In the genomic region with DNA sequence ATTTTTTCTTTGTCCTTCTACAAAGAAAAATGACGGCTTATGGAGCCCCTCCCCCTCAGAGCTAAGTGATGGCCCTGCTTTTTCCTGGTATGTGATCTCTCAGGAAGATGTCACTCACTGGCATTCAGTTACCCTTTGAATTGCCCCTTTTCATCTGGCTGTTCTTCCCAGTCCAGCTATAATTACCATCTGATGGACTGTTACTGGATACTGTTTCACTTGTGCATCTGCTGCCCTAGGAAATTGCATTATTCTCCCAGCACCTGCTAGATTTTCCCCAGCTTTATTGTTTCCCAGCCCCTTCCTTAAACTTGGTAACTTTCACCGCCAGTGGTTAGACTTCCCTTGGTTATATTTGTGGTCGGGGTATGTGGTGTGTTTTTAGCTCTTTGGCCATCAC, we compare ENCODE assay signal across 19 cellular contexts.
A peak's percentile ranks its signal among the peaks of the same experiment; 100 is the strongest.
DNase-seq lines count a peak whose midpoint lies in the region; ATAC-seq and TF ChIP-seq lines count a peak whose summit lies in the region.
"Had no signal": no experiment of that assay in that cellular context is flagged by ENCODE, and none has a peak within 500 bp of the region (broad histone marks: within the 10 kb centered on the region; RNA-seq: fewer than 3 reads in every experiment).

No MANE protein-coding gene starts in this region.

- no peak for TF ChIP-seq CTCF in neural cell (IDR thresholded peaks at IDR 0.05; ENCODE audit: poor library complexity, severe bottlenecking)
- TF ChIP-seq CTCF in foreskin fibroblast (IDR thresholded peaks at IDR 0.05; ENCODE audit: low read depth, low read length) = no peak

- intact Hi-C loops in cardiac septum (cut with DNase I) = no loop called here

- peak overlapping the region; percentile 59 for H3K27ac ChIP-seq in neural cell (ENCODE audit: low read length)
- H3K27ac ChIP-seq: cardiac muscle cell, HL-60, neural progenitor cell, right atrium auricular region, tibial artery had no signal

- H3K27me3 ChIP-seq in neural cell (ENCODE audit: insufficient read depth, low read depth, low read length) = no peaks in the 10 kb centered on the region
- H3K27me3 ChIP-seq: cardiac muscle cell, neural progenitor cell, right atrium auricular region, tibial artery had no signal

- no peak overlapping the region for H3K9ac ChIP-seq in neural cell (ENCODE audit: low read length)
- H3K9ac ChIP-seq: neural progenitor cell had no signal

- H3K4me2 ChIP-seq in neural cell (ENCODE audit: low read length) = no peak overlapping the region
- H3K4me2 ChIP-seq: neural progenitor cell had no signal

- ATAC-seq in HG03469 (IDR thresholded peaks at IDR 0.05; ENCODE audit: unreplicated experiment) = no peak
- ATAC-seq: activated T-helper 17 cell treated with anti-CD3 and anti-CD28 coated beads, Interleukin-2, amount 50 U/mL, for 72 hours; Right ventricle myocardium inferior had no signal

- no peak for TF ChIP-seq EP300 in neural cell (conservative IDR thresholded peaks at IDR 0.05; ENCODE audit: poor library complexity, severe bottlenecking)

- H3K4me3 ChIP-seq in neural cell (ENCODE audit: low read length) (no peak overlapping the region), foreskin fibroblast (ENCODE audit: low read depth in 1 of 2, low read length in 2 of 2) (no peak overlapping the region)
- H3K4me3 ChIP-seq: cardiac muscle cell, neural progenitor cell, right atrium auricular region, tibial artery had no signal

- no peaks in the 10 kb centered on the region for H3F3A ChIP-seq in neural cell (ENCODE audit: insufficient read depth, low read length, poor library complexity, severe bottlenecking)

- DNase-seq in NCI-H1092 (lab: John Stamatoyannopoulos, UW) = peak; percentile 77
- DNase-seq in NCI-H2081 (lab: John Stamatoyannopoulos, UW) = peak; percentile 48 to 87
- peak; percentile 98 for DNase-seq in NCI-H69 (lab: John Stamatoyannopoulos, UW)
- DNase-seq in DMS79 treated with DMSO at 0.1 percent for 48 hours (lab: John Stamatoyannopoulos, UW) = no peak
- no peak for DNase-seq in foreskin fibroblast
- no peak for DNase-seq in cardiac septum (ENCODE audit: low spot score)
- DNase-seq: activated B cell treated with CpG ODN at 0.5 μM for 24 hours; islet precursor cell; mesenchymal stem cell; stimulated activated naive CD4-positive, alpha-beta T cell; tibial artery had no signal

- no peaks in the 10 kb centered on the region for H3K79me2 ChIP-seq in neural cell (replicated peaks; ENCODE audit: insufficient read depth, low read length)

- peak overlapping the region; percentile 15 for H2AFZ ChIP-seq in neural cell (ENCODE audit: low read depth, low read length)
- H2AFZ ChIP-seq: neural progenitor cell had no signal

- H4K20me1 ChIP-seq in neural cell (ENCODE audit: insufficient read depth) = no peaks in the 10 kb centered on the region

- no peaks in the 10 kb centered on the region for H3K36me3 ChIP-seq in neural cell (ENCODE audit: insufficient read depth, low read length)
- H3K36me3 ChIP-seq: cardiac muscle cell, neural progenitor cell, right atrium auricular region, tibial artery had no signal

- H3K9me3 ChIP-seq in neural cell (ENCODE audit: low read length) = no peaks in the 10 kb centered on the region
- H3K9me3 ChIP-seq: right atrium auricular region, tibial artery had no signal

- no peak for TF ChIP-seq RAD21 in neural cell (conservative IDR thresholded peaks at IDR 0.05)

- no peaks in the 10 kb centered on the region for H3K9me2 ChIP-seq in neural cell (ENCODE audit: insufficient read depth, low read length)

TF ChIP-seq in neural cell, 6 proteins besides CTCF, POLR2A, EP300 and RAD21:
- TF ChIP-seq SMC3 (conservative IDR thresholded peaks at IDR 0.05; ENCODE audit: poor library complexity) = no peak
- TF ChIP-seq, protein P1, sequence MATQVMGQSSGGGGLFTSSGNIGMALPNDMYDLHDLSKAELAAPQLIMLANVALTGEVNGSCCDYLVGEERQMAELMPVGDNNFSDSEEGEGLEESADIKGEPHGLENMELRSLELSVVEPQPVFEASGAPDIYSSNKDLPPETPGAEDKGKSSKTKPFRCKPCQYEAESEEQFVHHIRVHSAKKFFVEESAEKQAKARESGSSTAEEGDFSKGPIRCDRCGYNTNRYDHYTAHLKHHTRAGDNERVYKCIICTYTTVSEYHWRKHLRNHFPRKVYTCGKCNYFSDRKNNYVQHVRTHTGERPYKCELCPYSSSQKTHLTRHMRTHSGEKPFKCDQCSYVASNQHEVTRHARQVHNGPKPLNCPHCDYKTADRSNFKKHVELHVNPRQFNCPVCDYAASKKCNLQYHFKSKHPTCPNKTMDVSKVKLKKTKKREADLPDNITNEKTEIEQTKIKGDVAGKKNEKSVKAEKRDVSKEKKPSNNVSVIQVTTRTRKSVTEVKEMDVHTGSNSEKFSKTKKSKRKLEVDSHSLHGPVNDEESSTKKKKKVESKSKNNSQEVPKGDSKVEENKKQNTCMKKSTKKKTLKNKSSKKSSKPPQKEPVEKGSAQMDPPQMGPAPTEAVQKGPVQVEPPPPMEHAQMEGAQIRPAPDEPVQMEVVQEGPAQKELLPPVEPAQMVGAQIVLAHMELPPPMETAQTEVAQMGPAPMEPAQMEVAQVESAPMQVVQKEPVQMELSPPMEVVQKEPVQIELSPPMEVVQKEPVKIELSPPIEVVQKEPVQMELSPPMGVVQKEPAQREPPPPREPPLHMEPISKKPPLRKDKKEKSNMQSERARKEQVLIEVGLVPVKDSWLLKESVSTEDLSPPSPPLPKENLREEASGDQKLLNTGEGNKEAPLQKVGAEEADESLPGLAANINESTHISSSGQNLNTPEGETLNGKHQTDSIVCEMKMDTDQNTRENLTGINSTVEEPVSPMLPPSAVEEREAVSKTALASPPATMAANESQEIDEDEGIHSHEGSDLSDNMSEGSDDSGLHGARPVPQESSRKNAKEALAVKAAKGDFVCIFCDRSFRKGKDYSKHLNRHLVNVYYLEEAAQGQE (IDR thresholded peaks at IDR 0.05; ENCODE audit: borderline replicate concordance) = peak; percentile 27
- no peak for TF ChIP-seq TAF1 (IDR thresholded peaks at IDR 0.05; ENCODE audit: low read depth)
- TF ChIP-seq EZH2 (IDR thresholded peaks at IDR 0.05; ENCODE audit: borderline replicate concordance, insufficient read depth, low read length, poor library complexity, severe bottlenecking) = no peak
- no peak for TF ChIP-seq MXI1 (conservative IDR thresholded peaks at IDR 0.05; ENCODE audit: poor library complexity, severe bottlenecking)

Comparison
In these comparisons a context has a peak if more than half of its experiments do, and no peak if none do; other contexts are left out.
1. DNase-seq: peak in NCI-H1092 (single experiment), NCI-H2081 (2 of 2) and NCI-H69 (single experiment); none in DMS79 treated with DMSO at 0.1 percent for 48 hours (single experiment), foreskin fibroblast (0 of 2) and cardiac septum (single experiment).